ENCODE assay signal across 2 cellular contexts in the genomic region with DNA sequence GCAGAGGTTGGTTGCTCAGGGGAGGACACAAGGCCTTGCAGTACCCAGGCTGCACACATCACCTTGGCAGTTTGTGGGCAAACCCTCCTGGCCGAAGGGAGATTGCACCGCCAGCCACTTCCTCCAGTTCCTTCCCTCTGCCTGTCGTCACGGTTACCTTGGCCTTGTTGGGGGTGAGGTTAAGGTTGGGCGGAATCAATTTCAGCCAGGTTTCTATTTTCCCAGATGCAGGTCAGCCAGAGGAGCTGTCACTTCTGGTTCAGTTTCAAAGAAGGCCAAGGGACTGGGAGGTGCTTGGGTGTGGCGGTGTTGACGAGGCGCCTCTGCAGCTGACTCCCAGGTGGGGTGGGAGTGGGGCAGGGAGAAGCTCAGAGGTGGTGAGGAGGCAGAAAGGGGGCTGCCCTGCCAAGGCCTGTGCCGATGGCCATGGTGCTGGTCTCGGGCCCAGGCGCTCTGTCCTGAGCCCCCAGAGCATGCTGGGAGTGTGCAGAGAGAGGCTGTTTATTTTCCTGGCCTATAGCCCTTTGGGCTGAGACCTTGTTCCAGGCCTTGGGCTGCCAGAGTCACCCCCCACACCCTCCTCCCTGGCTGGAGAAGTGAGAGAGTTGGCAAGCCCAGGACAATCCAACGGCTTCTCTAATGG.
A peak's percentile ranks its signal among the peaks of the same experiment; 100 is the strongest.
TF ChIP-seq lines count a peak whose summit lies in the region.

No MANE protein-coding gene starts in this region.

TF ChIP-seq in K562, 482 proteins besides CTCF, POLR2A, EP300 and RAD21:
- TF ChIP-seq RUNX1 (IDR thresholded peaks at IDR 0.05; ENCODE audit: low read depth) (no peak), RBBP5 (IDR thresholded peaks at IDR 0.05; ENCODE audit: borderline replicate concordance, insufficient read depth, low read length, poor library complexity, severe bottlenecking) (no peak), BDP1 (IDR thresholded peaks at IDR 0.05; ENCODE audit: insufficient read depth, insufficient read length) (no peak), RFX1 (IDR thresholded peaks at IDR 0.05) (peak; percentile 38; the same call in 1 of the 2 replicates), KLF13 (tag; IDR thresholded peaks at IDR 0.05; ENCODE audit: borderline replicate concordance, low read depth) (no peak), ZNF324 (CRISPR knock-in tag; IDR thresholded peaks at IDR 0.05) (no peak), POU5F1 (IDR thresholded peaks at IDR 0.05; ENCODE audit: borderline replicate concordance, low read depth, low read length, partially characterized antibody) (no peak)
- TF ChIP-seq, protein P1, sequence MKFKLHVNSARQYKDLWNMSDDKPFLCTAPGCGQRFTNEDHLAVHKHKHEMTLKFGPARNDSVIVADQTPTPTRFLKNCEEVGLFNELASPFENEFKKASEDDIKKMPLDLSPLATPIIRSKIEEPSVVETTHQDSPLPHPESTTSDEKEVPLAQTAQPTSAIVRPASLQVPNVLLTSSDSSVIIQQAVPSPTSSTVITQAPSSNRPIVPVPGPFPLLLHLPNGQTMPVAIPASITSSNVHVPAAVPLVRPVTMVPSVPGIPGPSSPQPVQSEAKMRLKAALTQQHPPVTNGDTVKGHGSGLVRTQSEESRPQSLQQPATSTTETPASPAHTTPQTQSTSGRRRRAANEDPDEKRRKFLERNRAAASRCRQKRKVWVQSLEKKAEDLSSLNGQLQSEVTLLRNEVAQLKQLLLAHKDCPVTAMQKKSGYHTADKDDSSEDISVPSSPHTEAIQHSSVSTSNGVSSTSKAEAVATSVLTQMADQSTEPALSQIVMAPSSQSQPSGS (CRISPR knock-in tag; IDR thresholded peaks at IDR 0.05) = no peak
- TF ChIP-seq, protein P2, sequence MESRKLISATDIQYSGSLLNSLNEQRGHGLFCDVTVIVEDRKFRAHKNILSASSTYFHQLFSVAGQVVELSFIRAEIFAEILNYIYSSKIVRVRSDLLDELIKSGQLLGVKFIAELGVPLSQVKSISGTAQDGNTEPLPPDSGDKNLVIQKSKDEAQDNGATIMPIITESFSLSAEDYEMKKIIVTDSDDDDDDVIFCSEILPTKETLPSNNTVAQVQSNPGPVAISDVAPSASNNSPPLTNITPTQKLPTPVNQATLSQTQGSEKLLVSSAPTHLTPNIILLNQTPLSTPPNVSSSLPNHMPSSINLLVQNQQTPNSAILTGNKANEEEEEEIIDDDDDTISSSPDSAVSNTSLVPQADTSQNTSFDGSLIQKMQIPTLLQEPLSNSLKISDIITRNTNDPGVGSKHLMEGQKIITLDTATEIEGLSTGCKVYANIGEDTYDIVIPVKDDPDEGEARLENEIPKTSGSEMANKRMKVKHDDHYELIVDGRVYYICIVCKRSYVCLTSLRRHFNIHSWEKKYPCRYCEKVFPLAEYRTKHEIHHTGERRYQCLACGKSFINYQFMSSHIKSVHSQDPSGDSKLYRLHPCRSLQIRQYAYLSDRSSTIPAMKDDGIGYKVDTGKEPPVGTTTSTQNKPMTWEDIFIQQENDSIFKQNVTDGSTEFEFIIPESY (CRISPR knock-in tag; IDR thresholded peaks at IDR 0.05) = peak; percentile 49; the same call in 1 of the 2 replicates
- TF ChIP-seq, protein P3, sequence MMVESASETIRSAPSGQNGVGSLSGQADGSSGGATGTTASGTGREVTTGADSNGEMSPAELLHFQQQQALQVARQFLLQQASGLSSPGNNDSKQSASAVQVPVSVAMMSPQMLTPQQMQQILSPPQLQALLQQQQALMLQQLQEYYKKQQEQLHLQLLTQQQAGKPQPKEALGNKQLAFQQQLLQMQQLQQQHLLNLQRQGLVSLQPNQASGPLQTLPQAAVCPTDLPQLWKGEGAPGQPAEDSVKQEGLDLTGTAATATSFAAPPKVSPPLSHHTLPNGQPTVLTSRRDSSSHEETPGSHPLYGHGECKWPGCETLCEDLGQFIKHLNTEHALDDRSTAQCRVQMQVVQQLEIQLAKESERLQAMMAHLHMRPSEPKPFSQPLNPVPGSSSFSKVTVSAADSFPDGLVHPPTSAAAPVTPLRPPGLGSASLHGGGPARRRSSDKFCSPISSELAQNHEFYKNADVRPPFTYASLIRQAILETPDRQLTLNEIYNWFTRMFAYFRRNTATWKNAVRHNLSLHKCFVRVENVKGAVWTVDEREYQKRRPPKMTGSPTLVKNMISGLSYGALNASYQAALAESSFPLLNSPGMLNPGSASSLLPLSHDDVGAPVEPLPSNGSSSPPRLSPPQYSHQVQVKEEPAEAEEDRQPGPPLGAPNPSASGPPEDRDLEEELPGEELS (CRISPR knock-in tag; IDR thresholded peaks at IDR 0.05; ENCODE audit: borderline replicate concordance) = no peak
- TF ChIP-seq, protein P4, sequence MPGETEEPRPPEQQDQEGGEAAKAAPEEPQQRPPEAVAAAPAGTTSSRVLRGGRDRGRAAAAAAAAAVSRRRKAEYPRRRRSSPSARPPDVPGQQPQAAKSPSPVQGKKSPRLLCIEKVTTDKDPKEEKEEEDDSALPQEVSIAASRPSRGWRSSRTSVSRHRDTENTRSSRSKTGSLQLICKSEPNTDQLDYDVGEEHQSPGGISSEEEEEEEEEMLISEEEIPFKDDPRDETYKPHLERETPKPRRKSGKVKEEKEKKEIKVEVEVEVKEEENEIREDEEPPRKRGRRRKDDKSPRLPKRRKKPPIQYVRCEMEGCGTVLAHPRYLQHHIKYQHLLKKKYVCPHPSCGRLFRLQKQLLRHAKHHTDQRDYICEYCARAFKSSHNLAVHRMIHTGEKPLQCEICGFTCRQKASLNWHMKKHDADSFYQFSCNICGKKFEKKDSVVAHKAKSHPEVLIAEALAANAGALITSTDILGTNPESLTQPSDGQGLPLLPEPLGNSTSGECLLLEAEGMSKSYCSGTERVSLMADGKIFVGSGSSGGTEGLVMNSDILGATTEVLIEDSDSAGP (CRISPR knock-in tag; IDR thresholded peaks at IDR 0.05) = no peak
- TF ChIP-seq, protein P5, sequence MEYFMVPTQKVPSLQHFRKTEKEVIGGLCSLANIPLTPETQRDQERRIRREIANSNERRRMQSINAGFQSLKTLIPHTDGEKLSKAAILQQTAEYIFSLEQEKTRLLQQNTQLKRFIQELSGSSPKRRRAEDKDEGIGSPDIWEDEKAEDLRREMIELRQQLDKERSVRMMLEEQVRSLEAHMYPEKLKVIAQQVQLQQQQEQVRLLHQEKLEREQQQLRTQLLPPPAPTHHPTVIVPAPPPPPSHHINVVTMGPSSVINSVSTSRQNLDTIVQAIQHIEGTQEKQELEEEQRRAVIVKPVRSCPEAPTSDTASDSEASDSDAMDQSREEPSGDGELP (CRISPR knock-in tag; IDR thresholded peaks at IDR 0.05; ENCODE audit: borderline replicate concordance) = 0 out of 2 replicates have a peak, but pooled peaks have one; percentile 11

TF ChIP-seq in liver, 16 proteins besides CTCF, POLR2A, EP300 and RAD21:
- TF ChIP-seq FOXA1 (IDR thresholded peaks at IDR 0.05) = no peak
- peak in 1 of 2 donors; percentile 15 for TF ChIP-seq GABPA (IDR thresholded peaks at IDR 0.05 in 1 of 2, conservative IDR thresholded peaks at IDR 0.05 in 1 of 2)
- TF ChIP-seq FOXA2 (IDR thresholded peaks at IDR 0.05) = no peak
- peak; percentile 54 to 59 for TF ChIP-seq HNF4A (conservative IDR thresholded peaks at IDR 0.05)
- TF ChIP-seq YY1 (IDR thresholded peaks at IDR 0.05) = peak; percentile 22
- TF ChIP-seq HNF4G (IDR thresholded peaks at IDR 0.05) = no peak
- no peak for TF ChIP-seq NR2F2 (IDR thresholded peaks at IDR 0.05)
- no peak for TF ChIP-seq TAF1 (conservative IDR thresholded peaks at IDR 0.05)
- TF ChIP-seq, protein P2 (IDR thresholded peaks at IDR 0.05) = no peak
- peak; percentile 36 to 65 for TF ChIP-seq RXRA (IDR thresholded peaks at IDR 0.05)
- no peak for TF ChIP-seq JUND (IDR thresholded peaks at IDR 0.05)
- TF ChIP-seq, protein P6, sequence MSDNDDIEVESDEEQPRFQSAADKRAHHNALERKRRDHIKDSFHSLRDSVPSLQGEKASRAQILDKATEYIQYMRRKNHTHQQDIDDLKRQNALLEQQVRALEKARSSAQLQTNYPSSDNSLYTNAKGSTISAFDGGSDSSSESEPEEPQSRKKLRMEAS (IDR thresholded peaks at IDR 0.05) = peak; percentile 49
- TF ChIP-seq, protein P7, sequence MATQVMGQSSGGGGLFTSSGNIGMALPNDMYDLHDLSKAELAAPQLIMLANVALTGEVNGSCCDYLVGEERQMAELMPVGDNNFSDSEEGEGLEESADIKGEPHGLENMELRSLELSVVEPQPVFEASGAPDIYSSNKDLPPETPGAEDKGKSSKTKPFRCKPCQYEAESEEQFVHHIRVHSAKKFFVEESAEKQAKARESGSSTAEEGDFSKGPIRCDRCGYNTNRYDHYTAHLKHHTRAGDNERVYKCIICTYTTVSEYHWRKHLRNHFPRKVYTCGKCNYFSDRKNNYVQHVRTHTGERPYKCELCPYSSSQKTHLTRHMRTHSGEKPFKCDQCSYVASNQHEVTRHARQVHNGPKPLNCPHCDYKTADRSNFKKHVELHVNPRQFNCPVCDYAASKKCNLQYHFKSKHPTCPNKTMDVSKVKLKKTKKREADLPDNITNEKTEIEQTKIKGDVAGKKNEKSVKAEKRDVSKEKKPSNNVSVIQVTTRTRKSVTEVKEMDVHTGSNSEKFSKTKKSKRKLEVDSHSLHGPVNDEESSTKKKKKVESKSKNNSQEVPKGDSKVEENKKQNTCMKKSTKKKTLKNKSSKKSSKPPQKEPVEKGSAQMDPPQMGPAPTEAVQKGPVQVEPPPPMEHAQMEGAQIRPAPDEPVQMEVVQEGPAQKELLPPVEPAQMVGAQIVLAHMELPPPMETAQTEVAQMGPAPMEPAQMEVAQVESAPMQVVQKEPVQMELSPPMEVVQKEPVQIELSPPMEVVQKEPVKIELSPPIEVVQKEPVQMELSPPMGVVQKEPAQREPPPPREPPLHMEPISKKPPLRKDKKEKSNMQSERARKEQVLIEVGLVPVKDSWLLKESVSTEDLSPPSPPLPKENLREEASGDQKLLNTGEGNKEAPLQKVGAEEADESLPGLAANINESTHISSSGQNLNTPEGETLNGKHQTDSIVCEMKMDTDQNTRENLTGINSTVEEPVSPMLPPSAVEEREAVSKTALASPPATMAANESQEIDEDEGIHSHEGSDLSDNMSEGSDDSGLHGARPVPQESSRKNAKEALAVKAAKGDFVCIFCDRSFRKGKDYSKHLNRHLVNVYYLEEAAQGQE (IDR thresholded peaks at IDR 0.05) = no peak
- TF ChIP-seq, protein P8, sequence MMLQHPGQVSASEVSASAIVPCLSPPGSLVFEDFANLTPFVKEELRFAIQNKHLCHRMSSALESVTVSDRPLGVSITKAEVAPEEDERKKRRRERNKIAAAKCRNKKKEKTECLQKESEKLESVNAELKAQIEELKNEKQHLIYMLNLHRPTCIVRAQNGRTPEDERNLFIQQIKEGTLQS (IDR thresholded peaks at IDR 0.05) = no peak
- peak; percentile 36 for TF ChIP-seq SP1 (IDR thresholded peaks at IDR 0.05)
- no peak for TF ChIP-seq EGR1 (IDR thresholded peaks at IDR 0.05; ENCODE audit: low read depth in 2 of 2)
TF ChIP-seq in liver: peak in this region for 6.
